8 cellular contexts compared by ENCODE assay signal in the genomic region with DNA sequence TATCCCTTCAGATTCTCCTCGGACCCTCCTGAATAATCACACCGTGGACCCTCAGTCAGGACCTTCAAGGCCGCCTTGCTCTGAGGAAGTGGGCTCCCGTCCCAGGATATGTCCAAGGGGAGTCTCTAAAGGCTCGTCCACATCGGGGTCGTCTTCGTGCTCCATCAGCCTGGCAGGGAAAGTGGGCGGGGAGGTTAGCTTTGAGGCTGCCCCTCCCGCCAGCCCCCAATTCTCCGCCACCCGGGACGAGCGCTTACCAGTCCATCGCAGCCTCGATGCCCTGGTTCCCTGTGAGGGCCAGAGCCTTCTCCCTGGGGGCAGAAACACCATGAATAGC. TPM values are rescaled to one million over a fixed set of nuclear protein-coding genes. Genes with fewer than 3 reads are reported as not detected.
DNase-seq lines count a peak whose midpoint lies in the region; ATAC-seq, FAIRE-seq and TF ChIP-seq lines count a peak whose summit lies in the region.

No MANE protein-coding gene starts in this region.

- peak overlapping the region; percentile 87 to 92 for H3K27ac ChIP-seq in A549

- TF ChIP-seq EP300 in A549 (IDR thresholded peaks at IDR 0.05) = no peak

- H3K4me3 ChIP-seq in A549 = peak overlapping the region; percentile 67
- H3K4me3 ChIP-seq in mononuclear cell (ENCODE audit: low read length) = peak overlapping the region; percentile 99

- POLR2A ChIA-PET in A549 (lab: Yijun Ruan, JAX) (interaction anchor here (1.3 to 2.7 kb wide), 2 partner anchors 76 to 87 kb away, joined by 4 to 10 read pairs; partner anchors contain the start of genes TUT1 and ZBTB3), MCF 10A (lab: Yijun Ruan, JAX) (interaction anchor here (1.0 to 7.1 kb wide), 15 partner anchors 10 to 130 kb away, joined by 3 to 132 read pairs (median 5); partner anchors contain the start of genes C11orf98, CSKMT, HNRNPUL2 and LBHD1)

- peaks cover 44% of the 10 kb centered on the region for H3K36me3 Mint-ChIP-seq in MCF 10A (ENCODE audit: insufficient read depth, unreplicated experiment)

- H3K27ac Mint-ChIP-seq in MCF 10A (ENCODE audit: low read depth, unreplicated experiment) = peak overlapping the region; percentile 94

- no TSS peak for BruUV-seq in MCF 10A (replicated peaks; lab: Mats Ljungman, UMichigan)

- CTCF ChIA-PET in A549 (lab: Yijun Ruan, JAX) = interaction anchor here (2.3 to 7.2 kb wide), 2 partner anchors 14 to 22 kb away, joined by 5 to 126 read pairs; partner anchors contain the start of gene LRRN4CL
- CTCF ChIA-PET in MCF 10A (lab: Yijun Ruan, JAX) = interaction anchor here (2.2 to 2.9 kb wide), 2 partner anchors 11 to 15 kb away, joined by 8 to 15 read pairs; no protein-coding TSS in a partner anchor

- intact Hi-C loops in MCF 10A (cut with micrococcal nuclease) = no loop called here

- no peaks in the 10 kb centered on the region for H3K9me3 Mint-ChIP-seq in MCF 10A (ENCODE audit: unreplicated experiment)

- no peak for TF ChIP-seq RAD21 in A549 (conservative IDR thresholded peaks at IDR 0.05 in 1 of 2, IDR thresholded peaks at IDR 0.05 in 1 of 2)

- DNase-seq in A549 (ENCODE audit: low read depth in 1 of 2, low spot score in 1 of 2) = no peak
- no peak for DNase-seq in MCF 10A (ENCODE audit: unreplicated experiment)
- DNase-seq in SIG-M5 treated with dmso at 0.1 percent for 504 hours (lab: John Stamatoyannopoulos, UW; ENCODE audit: unreplicated experiment) = no peak
- DNase-seq in hippocampal formation (lab: John Stamatoyannopoulos, UW) = no peak
- no peak for DNase-seq in Ammon's horn (ENCODE audit: low spot score)

- no peaks in the 10 kb centered on the region for H3K27me3 ChIP-seq in mononuclear cell (ENCODE audit: insufficient read depth, low read length)

- H3K9me3 ChIP-seq in A549 (no peaks in the 10 kb centered on the region), mononuclear cell (ENCODE audit: low read depth, low read length) (no peaks in the 10 kb centered on the region)

- H3K4me2 ChIP-seq in A549 = peak overlapping the region; percentile 90

- H3K27me3 Mint-ChIP-seq in MCF 10A (ENCODE audit: insufficient read depth, unreplicated experiment) = no peaks in the 10 kb centered on the region

- no peak for FAIRE-seq in A549 (lab: Jason Lieb, UNC)

- 9% methylated on average over 9 of the region's 16 CpGs for WGBS in A549 (ENCODE audit: missing lambda C conversion rate)

- H3K4me1 Mint-ChIP-seq in MCF 10A (ENCODE audit: insufficient read depth, unreplicated experiment) = peaks cover 22% of the 10 kb centered on the region

- TF ChIP-seq CTCF in A549 (IDR thresholded peaks at IDR 0.05) (no peak), MCF 10A (IDR thresholded peaks at IDR 0.05; ENCODE audit: unreplicated experiment) (no peak)

- peak overlapping the region; percentile 72 for H3K4me3 Mint-ChIP-seq in MCF 10A (ENCODE audit: unreplicated experiment)

- ATAC-seq in A549 (peak; percentile 20 to 27; a peak in 2 of 6 replicates), HG03280 (IDR thresholded peaks at IDR 0.05; ENCODE audit: unreplicated experiment) (peak; percentile 7), HG03095 (IDR thresholded peaks at IDR 0.05; ENCODE audit: unreplicated experiment) (no peak)

- no peak for TF ChIP-seq POLR2A in A549 (IDR thresholded peaks at IDR 0.05; ENCODE audit: low read length)

- H3K4me1 ChIP-seq in A549 = peaks cover 24% of the 10 kb centered on the region
- peaks cover 29% of the 10 kb centered on the region for H3K4me1 ChIP-seq in mononuclear cell (ENCODE audit: insufficient read depth, low read length)

TF ChIP-seq in A549, 52 proteins besides CTCF, POLR2A, EP300 and RAD21 (continues in another document):
- no peak for TF ChIP-seq RFX5 (IDR thresholded peaks at IDR 0.05)
- no peak for TF ChIP-seq BHLHE40 (IDR thresholded peaks at IDR 0.05; ENCODE audit: low read depth, low read length)
- TF ChIP-seq, protein P1, sequence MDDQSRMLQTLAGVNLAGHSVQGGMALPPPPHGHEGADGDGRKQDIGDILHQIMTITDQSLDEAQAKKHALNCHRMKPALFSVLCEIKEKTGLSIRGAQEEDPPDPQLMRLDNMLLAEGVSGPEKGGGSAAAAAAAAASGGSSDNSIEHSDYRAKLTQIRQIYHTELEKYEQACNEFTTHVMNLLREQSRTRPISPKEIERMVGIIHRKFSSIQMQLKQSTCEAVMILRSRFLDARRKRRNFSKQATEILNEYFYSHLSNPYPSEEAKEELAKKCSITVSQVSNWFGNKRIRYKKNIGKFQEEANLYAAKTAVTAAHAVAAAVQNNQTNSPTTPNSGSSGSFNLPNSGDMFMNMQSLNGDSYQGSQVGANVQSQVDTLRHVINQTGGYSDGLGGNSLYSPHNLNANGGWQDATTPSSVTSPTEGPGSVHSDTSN (IDR thresholded peaks at IDR 0.05) = no peak
- no peak for TF ChIP-seq HOXA7 (CRISPR knock-in tag; IDR thresholded peaks at IDR 0.05)
- TF ChIP-seq CBX2 (IDR thresholded peaks at IDR 0.05; ENCODE audit: borderline replicate concordance, low read depth) = no peak
- no peak for TF ChIP-seq SREBF2 (IDR thresholded peaks at IDR 0.05)
- TF ChIP-seq TFCP2L1 (CRISPR knock-in tag; IDR thresholded peaks at IDR 0.05) = no peak
- TF ChIP-seq PHF8 (IDR thresholded peaks at IDR 0.05; ENCODE audit: borderline replicate concordance, low read depth) = no peak
- TF ChIP-seq POLR2AphosphoS2 (conservative IDR thresholded peaks at IDR 0.05; ENCODE audit: low read length) = no peak
- no peak for TF ChIP-seq FOSL2 (IDR thresholded peaks at IDR 0.05)
- no peak for TF ChIP-seq FOSL2 (CRISPR knock-in tag; IDR thresholded peaks at IDR 0.05)
- TF ChIP-seq GATA3 (IDR thresholded peaks at IDR 0.05; ENCODE audit: borderline replicate concordance) = no peak
- TF ChIP-seq, protein P2, sequence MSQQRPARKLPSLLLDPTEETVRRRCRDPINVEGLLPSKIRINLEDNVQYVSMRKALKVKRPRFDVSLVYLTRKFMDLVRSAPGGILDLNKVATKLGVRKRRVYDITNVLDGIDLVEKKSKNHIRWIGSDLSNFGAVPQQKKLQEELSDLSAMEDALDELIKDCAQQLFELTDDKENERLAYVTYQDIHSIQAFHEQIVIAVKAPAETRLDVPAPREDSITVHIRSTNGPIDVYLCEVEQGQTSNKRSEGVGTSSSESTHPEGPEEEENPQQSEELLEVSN (IDR thresholded peaks at IDR 0.05; ENCODE audit: borderline replicate concordance, low read depth) = no peak
- no peak for TF ChIP-seq EHMT2 (IDR thresholded peaks at IDR 0.05; ENCODE audit: low read depth)
- TF ChIP-seq, protein P3, sequence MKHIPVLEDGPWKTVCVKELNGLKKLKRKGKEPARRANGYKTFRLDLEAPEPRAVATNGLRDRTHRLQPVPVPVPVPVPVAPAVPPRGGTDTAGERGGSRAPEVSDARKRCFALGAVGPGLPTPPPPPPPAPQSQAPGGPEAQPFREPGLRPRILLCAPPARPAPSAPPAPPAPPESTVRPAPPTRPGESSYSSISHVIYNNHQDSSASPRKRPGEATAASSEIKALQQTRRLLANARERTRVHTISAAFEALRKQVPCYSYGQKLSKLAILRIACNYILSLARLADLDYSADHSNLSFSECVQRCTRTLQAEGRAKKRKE (CRISPR knock-in tag; IDR thresholded peaks at IDR 0.05; ENCODE audit: low read depth) = no peak
- no peak for TF ChIP-seq FOXS1 (CRISPR knock-in tag; IDR thresholded peaks at IDR 0.05)
- TF ChIP-seq, protein P4, sequence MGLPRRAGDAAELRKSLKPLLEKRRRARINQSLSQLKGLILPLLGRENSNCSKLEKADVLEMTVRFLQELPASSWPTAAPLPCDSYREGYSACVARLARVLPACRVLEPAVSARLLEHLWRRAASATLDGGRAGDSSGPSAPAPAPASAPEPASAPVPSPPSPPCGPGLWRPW (IDR thresholded peaks at IDR 0.05) = no peak

RNA-seq across cellular contexts. Expression of gene UBXN1, which starts 0.5 kb away (rescaled TPM):
- polyA plus RNA-seq in A549 (2011; rRNA removed) (56.8 and 120 TPM in 2 replicates), A549 (2017; fragmentation: RNase III; extraction: RNeasy Plus Mini Kit Qiagen cat#74134 plus additional on column Dnase treatment) (110 to 117 TPM (median 117 TPM) in 3 replicates)
- polyA plus RNA-seq in A549 (2012; cell fraction: cytosol; rRNA removed) = 118 and 146 TPM in 2 replicates
- 131 and 147 TPM in 2 replicates for polyA plus RNA-seq in A549 (2012; cell fraction: nucleus; rRNA removed)
- polyA minus RNA-seq in A549 (2011; rRNA and poly(A)+ RNA removed) = 34.3 and 36.1 TPM in 2 replicates
- total RNA-seq in MCF 10A (2022) (146 and 153 TPM in 2 replicates), mononuclear cell (136 TPM)

RNA-seq across cellular contexts. Expression of gene LBHD1, which starts 6.3 kb away (rescaled TPM):
- 4.1 and 5.3 TPM in 2 replicates for polyA plus RNA-seq in A549 (2011; rRNA removed)
- polyA plus RNA-seq in A549 (2012; cell fraction: cytosol; rRNA removed) = 4.1 and 4.2 TPM in 2 replicates
- 8.5 and 12.3 TPM in 2 replicates for polyA plus RNA-seq in A549 (2012; cell fraction: nucleus; rRNA removed)
- polyA plus RNA-seq in A549 (2017; fragmentation: RNase III; extraction: RNeasy Plus Mini Kit Qiagen cat#74134 plus additional on column Dnase treatment) = 4.9 to 8.3 TPM (median 6.8 TPM) in 3 replicates
- polyA minus RNA-seq in A549 (2011; rRNA and poly(A)+ RNA removed) = 5.3 and 5.9 TPM in 2 replicates
- 8.3 and 8.7 TPM in 2 replicates for total RNA-seq in MCF 10A (2022)
- total RNA-seq in mononuclear cell = 5.9 TPM

RNA-seq across cellular contexts. Expression of gene UQCC3, which starts 6.9 kb away (rescaled TPM):
- 13.9 and 20.2 TPM in 2 replicates for polyA plus RNA-seq in A549 (2011; rRNA removed)
- 68.2 and 84.4 TPM in 2 replicates for polyA plus RNA-seq in A549 (2012; cell fraction: cytosol; rRNA removed)
- polyA plus RNA-seq in A549 (2012; cell fraction: nucleus; rRNA removed) = 27.7 and 28.6 TPM in 2 replicates
- 27.8 to 31.1 TPM (median 28.7 TPM) in 3 replicates for polyA plus RNA-seq in A549 (2017; fragmentation: RNase III; extraction: RNeasy Plus Mini Kit Qiagen cat#74134 plus additional on column Dnase treatment)
- polyA minus RNA-seq in A549 (2011; rRNA and poly(A)+ RNA removed) = 3.7 and 4.3 TPM in 2 replicates
- 11.6 and 13.8 TPM in 2 replicates for total RNA-seq in MCF 10A (2022)
- 1.3 TPM for total RNA-seq in mononuclear cell

RNA-seq across cellular contexts. Expression of gene LRRN4CL, which starts 10.9 kb away (rescaled TPM):
- polyA plus RNA-seq in A549 (2011; rRNA removed) (0.03 and 0.04 TPM in 2 replicates), A549 (2017; fragmentation: RNase III; extraction: RNeasy Plus Mini Kit Qiagen cat#74134 plus additional on column Dnase treatment) (0.03 to 0.08 TPM (median 0.08 TPM) in 3 replicates)
- 0.05 TPM in 2 replicates for polyA plus RNA-seq in A549 (2012; cell fraction: cytosol; rRNA removed)
- 0.43 and 0.47 TPM in 2 replicates for polyA plus RNA-seq in A549 (2012; cell fraction: nucleus; rRNA removed)
- polyA minus RNA-seq in A549 (2011; rRNA and poly(A)+ RNA removed) = 0.29 and 0.70 TPM in 2 replicates
- total RNA-seq in MCF 10A (2022) (0.42 and 0.81 TPM in 2 replicates), mononuclear cell (not detected)

RNA-seq across cellular contexts. Expression of gene CSKMT, which starts 13.3 kb away (rescaled TPM):
- polyA plus RNA-seq in A549 (2011; rRNA removed) (5.4 and 5.7 TPM in 2 replicates), A549 (2017; fragmentation: RNase III; extraction: RNeasy Plus Mini Kit Qiagen cat#74134 plus additional on column Dnase treatment) (12.9 to 18.2 TPM (median 14.3 TPM) in 3 replicates)
- polyA plus RNA-seq in A549 (2012; cell fraction: cytosol; rRNA removed) = 18.1 and 19.7 TPM in 2 replicates
- polyA plus RNA-seq in A549 (2012; cell fraction: nucleus; rRNA removed) = 24.2 and 48.6 TPM in 2 replicates
- polyA minus RNA-seq in A549 (2011; rRNA and poly(A)+ RNA removed) = 57.7 and 196 TPM in 2 replicates
- total RNA-seq in MCF 10A (2022) (15.4 and 31.2 TPM in 2 replicates), mononuclear cell (58.0 TPM)
